ENCODE assay signal across 6 cellular contexts in the genomic region with DNA sequence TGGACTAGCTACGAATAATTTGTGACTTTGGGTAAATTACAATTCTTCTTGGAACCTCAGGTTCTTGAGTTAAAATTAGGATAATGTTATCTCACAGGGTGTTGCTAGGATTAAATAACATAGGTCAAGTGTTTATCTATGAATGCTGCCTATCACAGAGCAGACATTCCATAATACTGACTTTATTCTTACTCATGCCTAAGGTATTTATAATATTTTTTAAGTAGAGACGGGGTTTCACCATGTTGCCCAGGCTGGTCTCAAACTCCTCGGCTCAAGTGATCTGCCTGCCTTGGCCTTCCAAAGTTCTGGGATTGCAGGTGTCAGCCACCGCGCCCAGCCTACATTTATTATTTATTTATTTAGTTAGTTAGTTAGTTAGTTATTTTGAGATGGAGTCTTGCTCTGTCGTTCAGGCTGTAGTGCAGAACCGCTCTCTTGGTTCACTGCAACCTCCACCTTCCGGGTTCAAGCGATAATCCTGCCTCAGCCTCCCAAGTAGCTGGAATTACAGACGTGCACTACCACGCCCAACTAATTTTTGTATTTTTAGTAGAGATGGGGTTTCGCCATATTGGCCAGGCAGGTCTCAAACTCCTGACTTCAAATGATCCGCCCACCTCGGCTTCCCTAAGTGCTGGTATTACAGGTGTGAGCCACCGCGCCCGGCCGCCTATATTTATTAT. TPM values are rescaled to one million over a fixed set of nuclear protein-coding genes. Genes with fewer than 3 reads are reported as not detected.
A peak's percentile ranks its signal among the peaks of the same experiment; 100 is the strongest.
DNase-seq lines count a peak whose midpoint lies in the region; ATAC-seq and TF ChIP-seq lines count a peak whose summit lies in the region.

No MANE protein-coding gene starts in this region.

- no peaks in the 10 kb centered on the region for H3K9me3 ChIP-seq in SJCRH30 (replicated peaks)

- peak; percentile 72 for DNase-seq in AG10803 (ENCODE audit: low read depth)
- no peak for DNase-seq in SJCRH30
- DNase-seq in hippocampal formation (lab: John Stamatoyannopoulos, UW) = no peak
- no peak for DNase-seq in activated CD4-positive, alpha-beta T cell treated with anti-CD3 and anti-CD28 coated beads for 48 hours

- no peak for TF ChIP-seq CTCF in AG10803 (conservative IDR thresholded peaks at IDR 0.05; ENCODE audit: low read length)

- H3K36me3 ChIP-seq in SJCRH30 = no peaks in the 10 kb centered on the region

- H3K4me3 ChIP-seq in AG10803 (ENCODE audit: low read length) = peak overlapping the region; percentile 98
- H3K4me3 ChIP-seq in SJCRH30 = peak overlapping the region; percentile 76
- peak overlapping the region; percentile 87 for H3K4me3 ChIP-seq in iPS-11a (ENCODE audit: low read depth, low read length)

- ATAC-seq in HG03045 (IDR thresholded peaks at IDR 0.05; ENCODE audit: unreplicated experiment) = no peak

- H3K27ac ChIP-seq in SJCRH30 = peak overlapping the region; percentile 98

- H3K27me3 ChIP-seq in SJCRH30 = no peaks in the 10 kb centered on the region

- H3K4me1 ChIP-seq in SJCRH30 = peaks cover 3% of the 10 kb centered on the region; the same call in 1 of the 2 replicates

RNA-seq across cellular contexts. Expression of a gene that starts 0.7 kb away (rescaled TPM):
- 84.6 and 86.2 TPM in 2 replicates for total RNA-seq in SJCRH30 (2014; rRNA removed; shearing (Covaris generic))

RNA-seq across cellular contexts. Expression of a gene that starts 3.8 kb away (rescaled TPM):
- total RNA-seq in SJCRH30 (2014; rRNA removed; shearing (Covaris generic)) = 52.6 and 60.7 TPM in 2 replicates

RNA-seq across cellular contexts. Expression of a gene that starts 56.9 kb away (rescaled TPM):
- 23.8 and 26.4 TPM in 2 replicates for total RNA-seq in SJCRH30 (2014; rRNA removed; shearing (Covaris generic))

RNA-seq across cellular contexts. Expression of a gene that starts 57.0 kb away (rescaled TPM):
- 54.7 and 59.2 TPM in 2 replicates for total RNA-seq in SJCRH30 (2014; rRNA removed; shearing (Covaris generic))
